ENCODE assay signal across 7 cellular contexts in genomic region chr9:93133641-93134017, GRCh38. TPM values are rescaled to one million over a fixed set of nuclear protein-coding genes. Genes with fewer than 3 reads are reported as not detected.
DNase-seq lines count a peak whose midpoint lies in the region; ATAC-seq and TF ChIP-seq lines count a peak whose summit lies in the region.

No MANE protein-coding gene starts in this region.

- no peaks in the 10 kb centered on the region for H3K9me3 ChIP-seq in effector memory CD4-positive, alpha-beta T cell (ENCODE audit: control insufficient read depth, low read length)

- peak; percentile 43 for ATAC-seq in HG02571 (IDR thresholded peaks at IDR 0.05; ENCODE audit: unreplicated experiment)

- in situ Hi-C loops in GM13976 (cut with MboI; ENCODE audit: low sequenced_read_pairs, unreplicated experiment) = no loop called here

- DNase-seq in GM13976 (ENCODE audit: low spot score) (peak; percentile 86), NCI-H1105 (lab: John Stamatoyannopoulos, UW) (peak; percentile 16), lung microvascular endothelial cell (ENCODE audit: low read depth in 2 of 2) (peak; percentile 66 to 90)
- peak; percentile 54 for DNase-seq in activated CD4-positive, alpha-beta T cell treated with anti-CD3 and anti-CD28 coated beads, Interleukin-2, amount 50 U/mL, for 1 hour
- peak; percentile 59 to 67 (median 66) for DNase-seq in effector memory CD4-positive, alpha-beta T cell
- peak; percentile 83 for DNase-seq in stimulated activated CD8-positive, alpha-beta memory T cell treated with anti-CD3 and anti-CD28 coated beads, Interleukin-4, amount 100 ng/mL, for 48 hours

- no peak for TF ChIP-seq CTCF in GM13976 (IDR thresholded peaks at IDR 0.05; ENCODE audit: borderline replicate concordance, control extremely low read depth, extremely low read depth, insufficient read depth, missing control alignments)

- no peaks in the 10 kb centered on the region for H3K36me3 ChIP-seq in effector memory CD4-positive, alpha-beta T cell (ENCODE audit: control insufficient read depth, insufficient read depth, low read length)

- H3K27ac ChIP-seq in effector memory CD4-positive, alpha-beta T cell (ENCODE audit: insufficient read depth, low read length, poor library complexity, severe bottlenecking) = peak overlapping the region; percentile 98

- peak overlapping the region; percentile 94 for H3K4me3 ChIP-seq in effector memory CD4-positive, alpha-beta T cell (ENCODE audit: insufficient read depth, low read depth, low read length, poor library complexity, severe bottlenecking)

- H3K27me3 ChIP-seq in effector memory CD4-positive, alpha-beta T cell (replicated peaks; ENCODE audit: control insufficient read depth, insufficient read depth, low read length, poor library complexity, severe bottlenecking) = no peaks in the 10 kb centered on the region

- H3K4me1 ChIP-seq in effector memory CD4-positive, alpha-beta T cell (ENCODE audit: control insufficient read depth, insufficient read depth, low read length, poor library complexity, severe bottlenecking) = peaks cover 33% of the 10 kb centered on the region

RNA-seq across cellular contexts. Expression of gene NINJ1, which starts 0.4 kb away (rescaled TPM):
- 34.7 and 37.5 TPM in 2 replicates for total RNA-seq in lung microvascular endothelial cell

RNA-seq across cellular contexts. Expression of gene CARD19, which starts 37.6 kb away (rescaled TPM):
- total RNA-seq in lung microvascular endothelial cell = 49.3 and 72.8 TPM in 2 replicates

RNA-seq across cellular contexts. Expression of gene WNK2, which starts 50.3 kb away (rescaled TPM):
- total RNA-seq in lung microvascular endothelial cell = not detected in 2 replicates

Comparison
In these comparisons a context has a peak if more than half of its experiments do, and no peak if none do; other contexts are left out.
1. Peak in every context shown above with its lines: DNase-seq, ATAC-seq, H3K4me3 ChIP-seq and H3K27ac ChIP-seq.
2. DNase-seq: peak in every context shown above with its lines; median percentile 86 in GM13976; 83 in stimulated activated CD8-positive, alpha-beta memory T cell treated with anti-CD3 and anti-CD28 coated beads, Interleukin-4, amount 100 ng/mL, for 48 hours; 78 in lung microvascular endothelial cell; 66 in effector memory CD4-positive, alpha-beta T cell; 54 in activated CD4-positive, alpha-beta T cell treated with anti-CD3 and anti-CD28 coated beads, Interleukin-2, amount 50 U/mL, for 1 hour; 16 in NCI-H1105.